In genomic region chr2:42032796-42033195, GRCh38 we compare ENCODE assay signal across 18 cellular contexts. TPM values are rescaled to one million over a fixed set of nuclear protein-coding genes. Genes with fewer than 3 reads are reported as not detected.
DNase-seq lines count a peak whose midpoint lies in the region; ATAC-seq and TF ChIP-seq lines count a peak whose summit lies in the region.
"Had no signal": no experiment of that assay in that cellular context is flagged by ENCODE, and none has a peak within 500 bp of the region (broad histone marks: within the 10 kb centered on the region; RNA-seq: fewer than 3 reads in every experiment).

No MANE protein-coding gene starts in this region.

- no peaks in the 10 kb centered on the region for H4K20me1 ChIP-seq in BLaER1 treated with 17β-estradiol and CSF1 and Interleukin-3, amounts not matched to agents 10 nM and 100 nM
- no peaks in the 10 kb centered on the region for H4K20me1 ChIP-seq in neural progenitor cell (ENCODE audit: low read depth)

- H2BK120ac ChIP-seq in mesendoderm (ENCODE audit: low read depth, low read length): no peak overlapping the region

- peak overlapping the region in 4 of 11 experiments; percentile 24 to 83 (median 59); a peak in 4 of 22 replicates for H3K9ac ChIP-seq in BLaER1 treated with 17β-estradiol and CSF1 and Interleukin-3, amounts not matched to agents 10 nM and 100 nM
- H3K9ac ChIP-seq in mesendoderm (ENCODE audit: low read length) (no peak overlapping the region), neural progenitor cell (no peak overlapping the region)
- H3K9ac ChIP-seq: GM23248 had no signal

- peak overlapping the region; percentile 56 for H3K4me3 Mint-ChIP-seq in neural progenitor cell
- H3K4me3 Mint-ChIP-seq: B cell; CD14-positive monocyte; CD8-positive, alpha-beta T cell; HFFc6 had no signal

- no peak overlapping the region for H2BK15ac ChIP-seq in mesendoderm (replicated peaks; ENCODE audit: low read depth)

- no peaks in the 10 kb centered on the region for H3K79me2 ChIP-seq in mesendoderm (ENCODE audit: control insufficient read depth, insufficient read depth, low read length)
- no peaks in the 10 kb centered on the region for H3K79me2 ChIP-seq in neural progenitor cell (ENCODE audit: low read depth)

- H3K36me3 Mint-ChIP-seq in neural progenitor cell: no peaks in the 10 kb centered on the region
- H3K36me3 Mint-ChIP-seq: CD14-positive monocyte; CD8-positive, alpha-beta T cell had no signal

- peak overlapping the region in 4 of 11 experiments; percentile 90 to 96 (median 93); a peak in 6 of 22 replicates for H3K27ac ChIP-seq in BLaER1 treated with 17β-estradiol and CSF1 and Interleukin-3, amounts not matched to agents 10 nM and 100 nM
- H3K27ac ChIP-seq in HEK293 (ENCODE audit: extremely low read depth, low read depth, low read length): no peak overlapping the region
- no peak overlapping the region for H3K27ac ChIP-seq in mesendoderm (ENCODE audit: low read depth, low read length)
- H3K27ac ChIP-seq in neural progenitor cell: no peak overlapping the region
- H3K27ac ChIP-seq: GM23248, HL-60 had no signal

- no peaks in the 10 kb centered on the region; a peak in 1 of 22 replicates for H3K27me3 ChIP-seq in BLaER1 treated with 17β-estradiol and CSF1 and Interleukin-3, amounts not matched to agents 10 nM and 100 nM
- H3K27me3 ChIP-seq in mesendoderm (ENCODE audit: insufficient read depth, low read length, poor library complexity) (no peaks in the 10 kb centered on the region), neural progenitor cell (no peaks in the 10 kb centered on the region)

- no peak overlapping the region for H4K5ac ChIP-seq in mesendoderm (ENCODE audit: low read length)

- no peak overlapping the region for H3K18ac ChIP-seq in mesendoderm (ENCODE audit: low read length)

- H3K4me1 Mint-ChIP-seq in neural progenitor cell: peaks cover 52% of the 10 kb centered on the region

- DNase-seq in mesendoderm: no peak
- no peak for DNase-seq in neural progenitor cell (ENCODE audit: low spot score)
- no peak for DNase-seq in amygdala (lab: John Stamatoyannopoulos, UW)
- no peak for DNase-seq in OCI-M2 (lab: John Stamatoyannopoulos, UW; ENCODE audit: unreplicated experiment)
- DNase-seq in activated CD4-positive, alpha-beta T cell treated with anti-CD3 and anti-CD28 coated beads for 1 hour: no peak
- DNase-seq: CD8-positive, alpha-beta T cell; DMS53; GM23248; HFFc6 had no signal

- 0 out of 22 replicates have a peak, but pooled peaks cover 0 to 4% (median 0%) of the 10 kb centered on the region in 11 experiments for H3K9me3 ChIP-seq in BLaER1 treated with 17β-estradiol and CSF1 and Interleukin-3, amounts not matched to agents 10 nM and 100 nM (replicated peaks in 1 of 11)
- no peaks in the 10 kb centered on the region for H3K9me3 ChIP-seq in HEK293 (ENCODE audit: control insufficient read depth, insufficient read depth, low read depth, low read length)
- H3K9me3 ChIP-seq in neural progenitor cell (ENCODE audit: low read depth): no peaks in the 10 kb centered on the region
- H3K9me3 ChIP-seq: HAP-1 had no signal

- H3K23ac ChIP-seq in mesendoderm (ENCODE audit: low read length): no peak overlapping the region

- TF ChIP-seq CTCF in HEK293 (tag by site-specific recombination; IDR thresholded peaks at IDR 0.05): no peak
- no peak for TF ChIP-seq CTCF in neural progenitor cell (IDR thresholded peaks at IDR 0.05)

- no peak overlapping the region for H2AFZ ChIP-seq in neural progenitor cell (replicated peaks)
- H2AFZ ChIP-seq: GM23248 had no signal

- CTCF ChIA-PET in HEK293 (lab: Yijun Ruan, JAX): interaction anchor here (0.7 to 1.3 kb wide), 2 partner anchors 54 to 311 kb away, joined by 3 read pairs; no protein-coding TSS in a partner anchor

- no peak overlapping the region for H3K4me3 ChIP-seq in BLaER1 treated with 17β-estradiol and CSF1 and Interleukin-3, amounts not matched to agents 10 nM and 100 nM
- H3K4me3 ChIP-seq in HEK293 (ENCODE audit: low read depth, low read length) (no peak overlapping the region), mesendoderm (ENCODE audit: low read length) (no peak overlapping the region), neural progenitor cell (peak overlapping the region; percentile 21)
- H3K4me3 ChIP-seq: GM12878, GM23248, HAP-1, K562 had no signal

- H3K36me3 ChIP-seq in BLaER1 treated with 17β-estradiol and CSF1 and Interleukin-3, amounts not matched to agents 10 nM and 100 nM: no peaks in the 10 kb centered on the region
- no peaks in the 10 kb centered on the region for H3K36me3 ChIP-seq in HEK293 (ENCODE audit: control insufficient read depth in 2 of 2, insufficient read depth in 1 of 2, low read length in 2 of 2)
- no peaks in the 10 kb centered on the region for H3K36me3 ChIP-seq in mesendoderm (ENCODE audit: control insufficient read depth, insufficient read depth, low read length)
- no peaks in the 10 kb centered on the region for H3K36me3 ChIP-seq in neural progenitor cell
- H3K36me3 ChIP-seq: HAP-1 had no signal

- peaks cover 61% of the 10 kb centered on the region for H3F3A ChIP-seq in neural progenitor cell (ENCODE audit: low read depth)

- peaks cover 4% of the 10 kb centered on the region for H3K9me3 Mint-ChIP-seq in neural progenitor cell
- H3K9me3 Mint-ChIP-seq: CD8-positive, alpha-beta T cell; HFFc6 had no signal

- WGBS in mesendoderm (ENCODE audit: extremely low coverage, insufficient coverage, low lambda C conversion rate): no CpG with 5 or more reads among the region's 12 CpGs

- no peak overlapping the region for H3K56ac ChIP-seq in mesendoderm (ENCODE audit: low read length)

- ATAC-seq in HG02642 (IDR thresholded peaks at IDR 0.05; ENCODE audit: poor library complexity, unreplicated experiment): no peak
- ATAC-seq: CD8-positive, alpha-beta T cell; GM12878; K562 had no signal

- H2BK5ac ChIP-seq in mesendoderm (ENCODE audit: low read length): no peak overlapping the region

- H3K27me3 Mint-ChIP-seq in neural progenitor cell (ENCODE audit: insufficient read depth, low read depth): peaks cover 37% of the 10 kb centered on the region

- no peaks in the 10 kb centered on the region for H3K79me1 ChIP-seq in mesendoderm (ENCODE audit: low read length)

- H3K27ac Mint-ChIP-seq in neural progenitor cell: peak overlapping the region; percentile 43
- H3K27ac Mint-ChIP-seq: B cell; CD14-positive monocyte; CD8-positive, alpha-beta T cell; HFFc6 had no signal

- H3K4ac ChIP-seq in mesendoderm (ENCODE audit: low read depth, low read length): no peak overlapping the region

- no peak overlapping the region for H4K8ac ChIP-seq in mesendoderm (ENCODE audit: low read depth, low read length)

- H3K4me1 ChIP-seq in BLaER1 treated with 17β-estradiol and CSF1 and Interleukin-3, amounts not matched to agents 10 nM and 100 nM: peaks cover 52 to 87% (median 72%) of the 10 kb centered on the region in 10 experiments
- H3K4me1 ChIP-seq in HEK293 (ENCODE audit: control insufficient read depth, insufficient read depth, low read length): no peaks in the 10 kb centered on the region
- peaks cover 18% of the 10 kb centered on the region for H3K4me1 ChIP-seq in mesendoderm (ENCODE audit: control insufficient read depth, low read depth, low read length)
- H3K4me1 ChIP-seq in neural progenitor cell: peaks cover 60% of the 10 kb centered on the region
- H3K4me1 ChIP-seq: HAP-1 had no signal

- peak overlapping the region; percentile 75 for H2AK5ac ChIP-seq in mesendoderm (ENCODE audit: low read length)

- peak overlapping the region; percentile 62 to 97 (median 89) for H3K4me2 ChIP-seq in BLaER1 treated with 17β-estradiol and CSF1 and Interleukin-3, amounts not matched to agents 10 nM and 100 nM
- H3K4me2 ChIP-seq in mesendoderm (ENCODE audit: low read length) (no peak overlapping the region), neural progenitor cell (peak overlapping the region; percentile 74)

- POLR2A ChIA-PET in HEK293 (lab: Yijun Ruan, JAX): interaction anchor here (2.1 kb wide), 1 partner anchor 14 kb away, joined by 4 read pairs; no protein-coding TSS in a partner anchor

TF ChIP-seq in HEK293, 187 proteins besides CTCF, POLR2A, EP300 and RAD21:
- TF ChIP-seq ZNF654 (tag by site-specific recombination; IDR thresholded peaks at IDR 0.05; ENCODE audit: low read depth) (no peak), ZNF830 (tag by site-specific recombination; IDR thresholded peaks at IDR 0.05; ENCODE audit: low read depth) (no peak), ZFHX2 (tag by site-specific recombination; conservative IDR thresholded peaks at IDR 0.05) (peak; percentile 63), EGR2 (tag by site-specific recombination; IDR thresholded peaks at IDR 0.05; ENCODE audit: low read depth) (peak; percentile 54)

RNA-seq across cellular contexts. Expression of gene PKDCC, which starts 15.0 kb away (rescaled TPM):
- polyA plus RNA-seq in mesendoderm (2013, experiment 1 of 2): 4.4 TPM
- polyA plus RNA-seq in mesendoderm (2013, experiment 2 of 2): 4.6 TPM
- 70.4 and 133 TPM in 2 replicates for total RNA-seq in neural progenitor cell (ENCODE audit: low replicate concordance)
- total RNA-seq: CD8-positive, alpha-beta T cell; HFFc6 had no signal
- polyA plus RNA-seq: CD14-positive monocyte had no signal
